Comparison of ENCODE assay signal across 19 cellular contexts in the genomic region with DNA sequence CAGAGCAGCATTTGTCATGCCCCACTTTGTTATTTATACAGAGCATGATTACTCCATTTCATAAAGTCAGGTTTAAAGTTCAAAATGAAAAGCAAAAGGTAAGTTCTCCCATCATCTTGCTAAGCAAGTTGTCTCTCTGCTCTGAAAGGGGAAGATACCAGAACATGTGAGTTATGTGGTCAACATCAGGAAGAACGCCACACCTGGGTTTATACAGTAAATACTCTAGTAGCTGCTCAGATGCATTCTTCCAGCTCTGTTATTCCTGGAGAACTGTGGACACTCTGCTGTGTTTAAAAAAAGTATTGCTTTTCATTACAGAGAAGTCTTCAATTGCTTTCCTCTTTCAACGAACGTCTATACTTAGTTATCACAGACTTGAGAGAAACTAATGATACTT.
DNase-seq lines count a peak whose midpoint lies in the region; ATAC-seq and TF ChIP-seq lines count a peak whose summit lies in the region.
"Had no signal": no experiment of that assay in that cellular context is flagged by ENCODE, and none has a peak within 500 bp of the region (broad histone marks: within the 10 kb centered on the region; RNA-seq: fewer than 3 reads in every experiment).

No MANE protein-coding gene starts in this region.

- H3K36me3 Mint-ChIP-seq in activated naive CD8-positive, alpha-beta T cell treated with anti-CD3 and anti-CD28 coated beads, Interleukin-2, amount 10 ng/mL, durations not matched to agents 7 days and 5 days, result peaks cover 24% of the 10 kb centered on the region
- H3K36me3 Mint-ChIP-seq in activated naive CD8-positive, alpha-beta T cell treated with anti-CD3 and anti-CD28 coated beads for 36 hours, result peaks cover 8% of the 10 kb centered on the region
- peaks cover 23% of the 10 kb centered on the region for H3K36me3 Mint-ChIP-seq in stimulated activated memory B cell treated with anti-CD40 and anti-IgM and Interleukin-4, amounts not matched to agents 10 μg/mL and 1 μg/mL and 100 μg/mL, for 72 hours

- POLR2A ChIA-PET in activated naive CD8-positive, alpha-beta T cell treated with anti-CD3 and anti-CD28 coated beads, Interleukin-2, amount 10 ng/mL, durations not matched to agents 7 days and 5 days (lab: Charles Lee), result interaction anchor here (0.9 kb wide), 1 partner anchor 121 kb away, joined by 3 read pairs; no protein-coding TSS in a partner anchor

- H3K27me3 Mint-ChIP-seq in activated naive CD8-positive, alpha-beta T cell treated with anti-CD3 and anti-CD28 coated beads, Interleukin-2, amount 10 ng/mL, durations not matched to agents 7 days and 5 days, result no peaks in the 10 kb centered on the region
- H3K27me3 Mint-ChIP-seq in activated naive CD8-positive, alpha-beta T cell treated with anti-CD3 and anti-CD28 coated beads for 36 hours, result no peaks in the 10 kb centered on the region
- no peaks in the 10 kb centered on the region for H3K27me3 Mint-ChIP-seq in stimulated activated memory B cell treated with anti-CD40 and anti-IgM and Interleukin-4, amounts not matched to agents 10 μg/mL and 1 μg/mL and 100 μg/mL, for 72 hours
- H3K27me3 Mint-ChIP-seq: CD8-positive, alpha-beta memory T cell; stimulated activated naive CD8-positive, alpha-beta T cell treated with anti-CD3 and anti-CD28 coated beads, Interleukin-15, Interleukin-2, amounts not matched to agents 100 ng/mL and 50 ng/mL, for 24 hours; T-cell had no signal

- no peak overlapping the region for H3K4me3 Mint-ChIP-seq in activated naive CD8-positive, alpha-beta T cell treated with anti-CD3 and anti-CD28 coated beads, Interleukin-2, amount 10 ng/mL, durations not matched to agents 7 days and 5 days
- H3K4me3 Mint-ChIP-seq in activated naive CD8-positive, alpha-beta T cell treated with anti-CD3 and anti-CD28 coated beads for 36 hours, result no peak overlapping the region
- no peak overlapping the region for H3K4me3 Mint-ChIP-seq in stimulated activated memory B cell treated with anti-CD40 and anti-IgM and Interleukin-4, amounts not matched to agents 10 μg/mL and 1 μg/mL and 100 μg/mL, for 72 hours
- H3K4me3 Mint-ChIP-seq: stimulated activated naive CD8-positive, alpha-beta T cell treated with anti-CD3 and anti-CD28 coated beads, Interleukin-15, Interleukin-2, amounts not matched to agents 100 ng/mL and 50 ng/mL, for 24 hours; T-cell had no signal

- no peak overlapping the region for H3K27ac Mint-ChIP-seq in activated naive CD8-positive, alpha-beta T cell treated with anti-CD3 and anti-CD28 coated beads, Interleukin-2, amount 10 ng/mL, durations not matched to agents 7 days and 5 days
- H3K27ac Mint-ChIP-seq in activated naive CD8-positive, alpha-beta T cell treated with anti-CD3 and anti-CD28 coated beads for 36 hours, result no peak overlapping the region
- H3K27ac Mint-ChIP-seq in stimulated activated memory B cell treated with anti-CD40 and anti-IgM and Interleukin-4, amounts not matched to agents 10 μg/mL and 1 μg/mL and 100 μg/mL, for 72 hours, result peak overlapping the region; percentile 38
- H3K27ac Mint-ChIP-seq: stimulated activated naive CD8-positive, alpha-beta T cell treated with anti-CD3 and anti-CD28 coated beads, Interleukin-15, Interleukin-2, amounts not matched to agents 100 ng/mL and 50 ng/mL, for 24 hours had no signal

- peaks cover 50% of the 10 kb centered on the region for H3K4me1 Mint-ChIP-seq in activated naive CD8-positive, alpha-beta T cell treated with anti-CD3 and anti-CD28 coated beads, Interleukin-2, amount 10 ng/mL, durations not matched to agents 7 days and 5 days
- peaks cover 69% of the 10 kb centered on the region for H3K4me1 Mint-ChIP-seq in activated naive CD8-positive, alpha-beta T cell treated with anti-CD3 and anti-CD28 coated beads for 36 hours
- H3K4me1 Mint-ChIP-seq in stimulated activated memory B cell treated with anti-CD40 and anti-IgM and Interleukin-4, amounts not matched to agents 10 μg/mL and 1 μg/mL and 100 μg/mL, for 72 hours, result peaks cover 55% of the 10 kb centered on the region

- H3K9me3 Mint-ChIP-seq in activated naive CD8-positive, alpha-beta T cell treated with anti-CD3 and anti-CD28 coated beads, Interleukin-2, amount 10 ng/mL, durations not matched to agents 7 days and 5 days, result no peaks in the 10 kb centered on the region
- H3K9me3 Mint-ChIP-seq in activated naive CD8-positive, alpha-beta T cell treated with anti-CD3 and anti-CD28 coated beads for 36 hours, result no peaks in the 10 kb centered on the region
- no peaks in the 10 kb centered on the region for H3K9me3 Mint-ChIP-seq in stimulated activated memory B cell treated with anti-CD40 and anti-IgM and Interleukin-4, amounts not matched to agents 10 μg/mL and 1 μg/mL and 100 μg/mL, for 72 hours
- H3K9me3 Mint-ChIP-seq: CD8-positive, alpha-beta memory T cell; stimulated activated naive CD8-positive, alpha-beta T cell treated with anti-CD3 and anti-CD28 coated beads, Interleukin-15, Interleukin-2, amounts not matched to agents 100 ng/mL and 50 ng/mL, for 24 hours; T-cell had no signal

- DNase-seq in activated naive CD8-positive, alpha-beta T cell treated with anti-CD3 and anti-CD28 coated beads, Interleukin-2, amount 10 ng/mL, durations not matched to agents 7 days and 5 days, result no peak
- DNase-seq in activated naive CD8-positive, alpha-beta T cell treated with anti-CD3 and anti-CD28 coated beads for 36 hours, result no peak
- peak; percentile 6 for DNase-seq in central memory CD4-positive, alpha-beta T cell
- no peak for DNase-seq in SKM-1 (lab: John Stamatoyannopoulos, UW; ENCODE audit: unreplicated experiment)
- DNase-seq in omental fat pad (ENCODE audit: low spot score), result no peak
- DNase-seq: amygdala; CD8-positive, alpha-beta memory T cell; EL; foreskin melanocyte; NCI-H2081 treated with DMSO at 0.1 percent for 48 hours; NCI-H774; T-cell; uterus; WERI-Rb-1 had no signal

- TF ChIP-seq CTCF in omental fat pad (IDR thresholded peaks at IDR 0.05), result no peak

- peak; percentile 31 for ATAC-seq in activated naive CD8-positive, alpha-beta T cell treated with anti-CD3 and anti-CD28 coated beads, Interleukin-2, amount 10 ng/mL, durations not matched to agents 7 days and 5 days (ENCODE audit: low read depth)
- ATAC-seq in HG03103 (IDR thresholded peaks at IDR 0.05; ENCODE audit: low read depth, unreplicated experiment) (peak; percentile 57), GM19351 (IDR thresholded peaks at IDR 0.05; ENCODE audit: unreplicated experiment) (no peak), omental fat pad (ENCODE audit: low FRiP score) (no peak)
- ATAC-seq in stimulated activated memory B cell treated with anti-CD40 and anti-IgM and Interleukin-4, amounts not matched to agents 10 μg/mL and 1 μg/mL and 100 μg/mL, for 72 hours, result no peak
- ATAC-seq: HCT116 had no signal

Comparison
In these comparisons a context has a peak if more than half of its experiments do, and no peak if none do; other contexts are left out.
1. ATAC-seq: peak in activated naive CD8-positive, alpha-beta T cell treated with anti-CD3 and anti-CD28 coated beads, Interleukin-2, amount 10 ng/mL, durations not matched to agents 7 days and 5 days (single experiment) and HG03103 (single experiment); none in stimulated activated memory B cell treated with anti-CD40 and anti-IgM and Interleukin-4, amounts not matched to agents 10 μg/mL and 1 μg/mL and 100 μg/mL, for 72 hours (single experiment), GM19351 (single experiment) and omental fat pad (single experiment).